ENCODE assay signal across 21 cellular contexts in the genomic region with DNA sequence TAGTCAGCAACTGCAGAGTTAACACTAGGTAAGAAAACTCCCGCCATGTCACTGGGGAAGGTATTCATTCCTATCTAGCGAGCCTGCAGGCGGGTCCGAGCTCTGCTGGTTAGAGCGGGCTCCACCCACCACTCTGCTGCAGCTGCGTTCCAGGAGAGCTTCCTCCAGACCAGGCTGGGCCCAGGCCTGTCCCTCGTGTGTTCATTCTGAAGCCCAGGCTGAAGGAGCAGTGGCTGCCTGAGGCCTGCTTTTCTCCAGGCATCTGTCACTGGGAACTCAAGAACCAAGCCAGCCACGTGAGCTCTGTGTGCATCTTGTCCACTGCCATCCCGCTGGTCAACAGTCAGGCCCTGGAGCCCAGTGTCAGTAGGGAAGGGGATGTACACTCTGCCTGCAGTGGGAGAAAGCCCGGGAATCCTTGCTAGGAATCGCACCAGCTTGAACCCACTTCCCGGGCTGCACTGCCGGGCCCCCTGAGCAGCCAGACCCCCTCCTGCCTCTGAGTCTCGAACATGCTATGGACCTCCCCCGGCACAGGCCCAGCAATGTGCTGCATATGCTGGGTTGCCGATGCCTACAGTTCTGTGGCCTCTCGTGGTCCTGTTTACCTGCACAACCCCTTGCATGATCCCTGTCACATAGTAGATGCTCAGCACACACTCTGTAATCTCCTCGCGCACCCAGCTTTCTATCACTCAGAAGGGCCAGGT. TPM values are rescaled to one million over a fixed set of nuclear protein-coding genes. Genes with fewer than 3 reads are reported as not detected.
DNase-seq lines count a peak whose midpoint lies in the region; ATAC-seq, FAIRE-seq and TF ChIP-seq lines count a peak whose summit lies in the region.
"Had no signal": no experiment of that assay in that cellular context is flagged by ENCODE, and none has a peak within 500 bp of the region (broad histone marks: within the 10 kb centered on the region; RNA-seq: fewer than 3 reads in every experiment).

No MANE protein-coding gene starts in this region.

- peaks cover 24% of the 10 kb centered on the region for H3K9me3 Mint-ChIP-seq in glutamatergic neuron (ENCODE audit: unreplicated experiment)

- FAIRE-seq in K562 (lab: Jason Lieb, UNC): no peak
- FAIRE-seq: A549 had no signal

- TF ChIP-seq RAD21 in K562 (CRISPR knock-in tag; conservative IDR thresholded peaks at IDR 0.05 in 1 of 2, IDR thresholded peaks at IDR 0.05 in 1 of 2): no peak

- no peaks in the 10 kb centered on the region for H3K9me1 ChIP-seq in K562 (ENCODE audit: control insufficient read depth, insufficient read depth, low read length)

- in situ Hi-C loops in K562 (cut with MboI): no loop called here

- DNase-seq in left ventricle myocardium inferior: peak; percentile 7
- no peak for DNase-seq in Right ventricle myocardium superior
- DNase-seq in K562 (ENCODE audit: extremely low read depth in 1 of 4, low spot score in 3 of 4): no peak
- no peak for DNase-seq in glutamatergic neuron
- DNase-seq in osteoblast (ENCODE audit: insufficient read length, low spot score, missing footprints): peak; percentile 50
- DNase-seq in DMS79 treated with DMSO at 0.1 percent for 48 hours (lab: John Stamatoyannopoulos, UW): no peak
- DNase-seq in substantia nigra (lab: John Stamatoyannopoulos, UW): no peak
- DNase-seq: CD4-positive, alpha-beta memory T cell; DMS153; DMS79; GF-D8; GOT3; IMR-90 had no signal

- no peak overlapping the region for H2AFZ ChIP-seq in K562 (ENCODE audit: low read depth, low read length)
- no peak overlapping the region for H2AFZ ChIP-seq in osteoblast (ENCODE audit: low read length)

- intact Hi-C loops in left ventricle myocardium inferior (cut with micrococcal nuclease): no loop called here
- intact Hi-C loops in Right ventricle myocardium superior (cut with DNase I): no loop called here
- intact Hi-C loops in K562 (cut with micrococcal nuclease): no loop called here

- H3K4me2 ChIP-seq in K562 (ENCODE audit: insufficient read depth, low read length) (no peak overlapping the region), osteoblast (ENCODE audit: insufficient read depth, low read length) (no peak overlapping the region)
- H3K4me2 ChIP-seq: A549, BLaER1 had no signal

- no peaks in the 10 kb centered on the region for H3K36me3 Mint-ChIP-seq in glutamatergic neuron (ENCODE audit: unreplicated experiment)
- H3K36me3 Mint-ChIP-seq: CD14-positive monocyte; CD4-positive, alpha-beta memory T cell had no signal

- H3K4me1 Mint-ChIP-seq in glutamatergic neuron (ENCODE audit: low read depth, unreplicated experiment): peaks cover 42% of the 10 kb centered on the region
- H3K4me1 Mint-ChIP-seq: CD14-positive monocyte; CD4-positive, alpha-beta memory T cell had no signal

- H3K27ac ChIP-seq in left ventricle myocardium inferior (replicated peaks) (no peak overlapping the region), K562 (ENCODE audit: extremely low read depth, low read depth, low read length) (no peak overlapping the region), osteoblast (ENCODE audit: low read depth, low read length) (no peak overlapping the region), substantia nigra (ENCODE audit: low read depth, low read length, poor library complexity, severe bottlenecking) (no peak overlapping the region)
- H3K27ac ChIP-seq: 22Rv1, BLaER1, HL-60 had no signal

- POLR2A ChIA-PET in K562 (lab: Yijun Ruan, JAX): interaction anchor here (0.5 to 1.0 kb wide), 2 partner anchors 9 to 13 kb away, joined by 3 to 4 read pairs; no protein-coding TSS in a partner anchor

- TF ChIP-seq POLR2A in K562 (conservative IDR thresholded peaks at IDR 0.05): no peak

- H3K36me3 ChIP-seq in left ventricle myocardium inferior (no peaks in the 10 kb centered on the region), K562 (ENCODE audit: control insufficient read depth, insufficient read depth, low read length) (no peaks in the 10 kb centered on the region), osteoblast (ENCODE audit: insufficient read depth, low read length) (no peaks in the 10 kb centered on the region)
- H3K36me3 ChIP-seq: BLaER1, HAP-1 had no signal

- ATAC-seq in Right ventricle myocardium superior (ENCODE audit: poor library complexity): no peak
- no peak for ATAC-seq in K562
- ATAC-seq in HG03280 (IDR thresholded peaks at IDR 0.05; ENCODE audit: unreplicated experiment): no peak
- ATAC-seq: A549 had no signal

- WGBS in K562 (ENCODE audit: insufficient coverage, low coverage, missing lambda C conversion rate): 3% methylated on average over 19 of the region's 19 CpGs

- H3K27me3 ChIP-seq in left ventricle myocardium inferior (ENCODE audit: low read depth) (peaks cover 82% of the 10 kb centered on the region), K562 (ENCODE audit: control insufficient read depth in 2 of 2, insufficient read depth in 2 of 2, low read length in 2 of 2) (peaks cover 44 to 74% of the 10 kb centered on the region in 2 experiments), osteoblast (ENCODE audit: insufficient read depth, low read length) (peaks cover 8% of the 10 kb centered on the region)
- H3K27me3 ChIP-seq: BLaER1 had no signal

- no peaks in the 10 kb centered on the region; the same call in 1 of the 2 replicates for H4K20me1 ChIP-seq in K562 (replicated peaks; ENCODE audit: control insufficient read depth, insufficient read depth, low read length)
- H4K20me1 ChIP-seq in osteoblast (ENCODE audit: insufficient read depth, low read length): no peaks in the 10 kb centered on the region
- H4K20me1 ChIP-seq: BLaER1 had no signal

- H3K9ac ChIP-seq in K562 (ENCODE audit: insufficient read depth in 1 of 2, low read depth in 2 of 2, low read length in 2 of 2): no peak overlapping the region
- H3K9ac ChIP-seq: BLaER1 had no signal

- no TSS peak for BruUV-seq in K562 (replicated peaks; lab: Mats Ljungman, UMichigan)

- no peak overlapping the region for H3K4me3 ChIP-seq in left ventricle myocardium inferior
- H3K4me3 ChIP-seq in K562: no peak overlapping the region
- H3K4me3 ChIP-seq in osteoblast (ENCODE audit: insufficient read depth, low read length): no peak overlapping the region
- H3K4me3 ChIP-seq: A549, BLaER1, HAP-1 had no signal

- peak overlapping the region; percentile 48 for H3K27ac Mint-ChIP-seq in glutamatergic neuron (ENCODE audit: unreplicated experiment)
- H3K27ac Mint-ChIP-seq: CD4-positive, alpha-beta memory T cell had no signal

- TF ChIP-seq EP300 in K562 (IDR thresholded peaks at IDR 0.05; ENCODE audit: low read length): no peak

- H3K79me2 ChIP-seq in K562 (ENCODE audit: control insufficient read depth, insufficient read depth, low read length) (no peaks in the 10 kb centered on the region), osteoblast (ENCODE audit: insufficient read depth, low read length) (no peaks in the 10 kb centered on the region)

- H3K4me3 Mint-ChIP-seq in glutamatergic neuron (ENCODE audit: unreplicated experiment): no peak overlapping the region
- H3K4me3 Mint-ChIP-seq: CD14-positive monocyte; CD4-positive, alpha-beta memory T cell had no signal

- TF ChIP-seq CTCF in left ventricle myocardium inferior (IDR thresholded peaks at IDR 0.05; ENCODE audit: borderline replicate concordance): no peak
- no peak for TF ChIP-seq CTCF in K562 (IDR thresholded peaks at IDR 0.05 in 2 of 3, conservative IDR thresholded peaks at IDR 0.05 in 1 of 3; ENCODE audit: insufficient read depth in 2 of 3, low read depth in 1 of 3, low read length in 3 of 3)
- no peak for TF ChIP-seq CTCF in glutamatergic neuron (IDR thresholded peaks at IDR 0.05; ENCODE audit: partially characterized antibody, unreplicated experiment)
- no peak for TF ChIP-seq CTCF in osteoblast (IDR thresholded peaks at IDR 0.05; ENCODE audit: extremely low read depth, low read depth, low read length)

- H3K4me1 ChIP-seq in left ventricle myocardium inferior (no peaks in the 10 kb centered on the region), K562 (replicated peaks in 1 of 2; ENCODE audit: control insufficient read depth in 2 of 2, insufficient read depth in 2 of 2, low read length in 2 of 2) (peaks cover 0 to 5% of the 10 kb centered on the region in 2 experiments; a peak in 2 of 5 replicates), osteoblast (ENCODE audit: insufficient read depth, low read length) (no peaks in the 10 kb centered on the region)
- H3K4me1 ChIP-seq: HAP-1 had no signal

- H3K27me3 Mint-ChIP-seq in glutamatergic neuron (ENCODE audit: unreplicated experiment): peaks cover 21% of the 10 kb centered on the region

- CTCF ChIA-PET in K562 (lab: Yijun Ruan, JAX; ENCODE audit: low intra/inter-chr PET ratio): no interaction called here

- H3K9me3 ChIP-seq in left ventricle myocardium inferior (replicated peaks): no peaks in the 10 kb centered on the region
- H3K9me3 ChIP-seq in K562 (replicated peaks; ENCODE audit: control insufficient read depth, insufficient read depth, low read depth, low read length): no peaks in the 10 kb centered on the region
- H3K9me3 ChIP-seq in osteoblast (ENCODE audit: low read depth, low read length): no peaks in the 10 kb centered on the region
- H3K9me3 ChIP-seq: BLaER1, HAP-1 had no signal

TF ChIP-seq in K562, 482 proteins besides CTCF, POLR2A, EP300 and RAD21:
- TF ChIP-seq NFATC3 (IDR thresholded peaks at IDR 0.05) (0 out of 2 replicates have a peak, but pooled peaks have one; percentile 45), ZNF212 (CRISPR knock-in tag; IDR thresholded peaks at IDR 0.05) (no peak)
TF ChIP-seq in K562: peak in this region for 1.

RNA-seq across cellular contexts. Expression of a gene that starts 51.0 kb away (rescaled TPM):
- not detected for total RNA-seq in left ventricle myocardium inferior
- not detected for total RNA-seq in Right ventricle myocardium superior
- total RNA-seq in K562 (2011; cell fraction: chromatin; rRNA removed; ENCODE audit: low replicate concordance): not detected in 2 replicates
- total RNA-seq in K562 (2011; cell fraction: nucleolus; rRNA removed): not detected in 2 replicates
- not detected in 2 replicates for total RNA-seq in K562 (2011; cell fraction: nucleoplasm; rRNA removed)
- not detected in 2 replicates for total RNA-seq in K562 (2014; rRNA removed)
- total RNA-seq in K562 (2014; rRNA removed; fragmentation: Illumina TruSeq; extraction: Trizol): not detected in 2 replicates
- not detected in 2 replicates for total RNA-seq in K562 (2015; rRNA removed; fragmentation: Illumina TruSeq; extraction: Trizol)
- not detected in 2 replicates for total RNA-seq in K562 (2021)
- polyA plus RNA-seq in K562 (2011; rRNA removed): not detected in 2 replicates
- polyA plus RNA-seq in K562 (2011; cell fraction: cytosol; rRNA removed): not detected in 2 replicates
- not detected in 2 replicates for polyA plus RNA-seq in K562 (2011; cell fraction: nucleus; rRNA removed)
- not detected in 2 replicates for polyA plus RNA-seq in K562 (2012)
- not detected in 2 replicates for polyA plus RNA-seq in K562 (2014; fragmentation: Illumina TruSeq; extraction: Trizol)
- polyA plus RNA-seq in K562 (2014; fragmentation: Nextera tagmentation; extraction: Ambion mirVana): not detected
- not detected in 2 replicates for polyA plus RNA-seq in K562 (2014; rRNA removed)
- not detected in 2 replicates for polyA minus RNA-seq in K562 (2011; rRNA and poly(A)+ RNA removed)
- not detected in 2 replicates for polyA minus RNA-seq in K562 (2011; cell fraction: cytosol; rRNA and poly(A)+ RNA removed)
- polyA minus RNA-seq in K562 (2011; cell fraction: nucleus; rRNA and poly(A)+ RNA removed): not detected in 2 replicates
- total RNA-seq in glutamatergic neuron (ENCODE audit: unreplicated experiment): not detected
- not detected in 2 replicates for total RNA-seq in osteoblast
- total RNA-seq: HT1080, IMR-90 had no signal
- polyA plus RNA-seq: A549, CD14-positive monocyte, IMR-90 had no signal

Comparison
In these comparisons a context has a peak if more than half of its experiments do, and no peak if none do; other contexts are left out.
1. DNase-seq: peak in left ventricle myocardium inferior (single experiment) and osteoblast (single experiment); none in Right ventricle myocardium superior (single experiment), K562 (0 of 4), glutamatergic neuron (single experiment), DMS79 treated with DMSO at 0.1 percent for 48 hours (single experiment) and substantia nigra (0 of 49).